Comparison of ENCODE assay signal across 23 cellular contexts in genomic region chr3:33538678-33539339, GRCh38.
"Had no signal": no experiment of that assay in that cellular context is flagged by ENCODE, and none has a peak within 500 bp of the region (broad histone marks: within the 10 kb centered on the region; RNA-seq: fewer than 3 reads in every experiment).

No MANE protein-coding gene starts in this region.

- DNase-seq: IMR-90, Karpas-422, KG1, MG63, NCI-H1092, NCI-H1105 treated with DMSO at 0.1 percent for 48 hours, NCI-H1417 treated with DMSO at 0.1 percent for 48 hours, NCI-H146, NCI-H1694 treated with DMSO at 0.1 percent for 48 hours, NCI-H1930, NCI-H2081 treated with DMSO at 0.1 percent for 48 hours, NCI-H2171, NCI-H226, NCI-H446, NCI-H510A, NCI-H524 treated with DMSO at 0.1 percent for 48 hours, NCI-H69, NCI-H774, RPMI8226, SHP77 treated with DMSO at 0.1 percent for 48 hours, SJCRH30 had no signal

- H3K9me3 ChIP-seq: MG63, SJCRH30 had no signal

- H3K27me3 ChIP-seq: MG63, SJCRH30 had no signal

- H3K4me3 ChIP-seq: MG63, SJCRH30 had no signal

- H3K36me3 ChIP-seq: MG63, SJCRH30 had no signal

- H3K27ac ChIP-seq: SJCRH30 had no signal

- ATAC-seq: HepG2, SK-N-SH treated with all-trans-retinoic acid at 6 μM for 48 hours had no signal

- H3K4me1 ChIP-seq: SJCRH30 had no signal
